Comparison of ENCODE assay signal across 22 cellular contexts in the genomic region with DNA sequence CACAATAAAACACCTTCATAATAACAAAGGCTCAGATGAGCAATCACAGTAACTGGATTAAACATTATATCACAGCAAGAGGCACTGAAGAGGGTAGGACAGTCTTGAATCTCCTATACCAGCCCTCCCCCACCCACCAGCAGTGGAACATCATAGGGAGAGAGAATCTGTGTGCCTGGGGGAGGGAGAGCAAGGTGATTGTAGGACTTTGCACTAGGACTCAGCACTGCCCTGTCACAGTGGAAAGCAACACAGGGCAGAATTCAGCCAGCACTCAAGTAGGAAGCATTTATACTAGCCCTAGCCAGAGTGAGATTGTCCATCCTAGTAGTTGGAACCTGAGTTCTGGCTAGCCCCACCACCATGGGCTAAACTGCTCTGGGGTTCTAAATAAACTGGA.
"Had no signal": no experiment of that assay in that cellular context is flagged by ENCODE, and none has a peak within 500 bp of the region (broad histone marks: within the 10 kb centered on the region; RNA-seq: fewer than 3 reads in every experiment).

No MANE protein-coding gene starts in this region.

- H3K4me3 ChIP-seq: coronary artery, dorsolateral prefrontal cortex had no signal

- H3K27me3 ChIP-seq: brain microvascular endothelial cell, dorsolateral prefrontal cortex had no signal

- DNase-seq: activated CD4-positive, alpha-beta memory T cell treated with anti-CD3 and anti-CD28 coated beads, Interleukin-2, amount 10 ng/mL, durations not matched to agents 7 days and 5 days; activated CD4-positive, alpha-beta T cell treated with anti-CD3 and anti-CD28 coated beads for 1 hour; activated CD4-positive, alpha-beta T cell treated with anti-CD3 and anti-CD28 coated beads for 4 hours; activated CD4-positive, alpha-beta T cell treated with anti-CD3 and anti-CD28 coated beads, Interleukin-2, amount 10 ng/mL, durations not matched to agents 7 days and 5 days; activated CD4-positive, alpha-beta T cell treated with anti-CD3 and anti-CD28 coated beads, Interleukin-2, amount 50 U/mL, for 4 hours; activated CD8-positive, alpha-beta memory T cell treated with anti-CD3 and anti-CD28 coated beads for 24 hours; activated effector memory CD4-positive, alpha-beta T cell treated with Interleukin-2 at 50 U/mL for 16 hours; activated gamma-delta T cell treated with Interleukin-2 at 50 U/mL for 16 hours; activated naive CD4-positive, alpha-beta T cell treated with anti-CD3 and anti-CD28 coated beads, Interleukin-2, amount 50 U/mL, for 16 hours; activated naive CD4-positive, alpha-beta T cell treated with Interleukin-2 at 50 U/mL for 16 hours; activated T-cell treated with anti-CD3 and anti-CD28 coated beads, Interleukin-2, amount 50 U/mL, for 4 hours; amniotic stem cell; anterior cingulate cortex; brain microvascular endothelial cell; dorsolateral prefrontal cortex; effector memory CD4-positive, alpha-beta T cell; endodermal cell; foreskin fibroblast; T-helper 2 cell had no signal

- H3K27ac ChIP-seq: brain microvascular endothelial cell, coronary artery, dorsolateral prefrontal cortex had no signal

- ATAC-seq: activated T-cell treated with anti-CD3 and anti-CD28 coated beads, Interleukin-2, amount 50 U/mL, for 4 hours; activated T-helper 17 cell treated with anti-CD3 and anti-CD28 coated beads, Interleukin-2, amount 50 U/mL, for 72 hours; esophagus mucosa had no signal

- H3K36me3 ChIP-seq: brain microvascular endothelial cell had no signal
